1 cellular context compared by ENCODE assay signal in the genomic region with DNA sequence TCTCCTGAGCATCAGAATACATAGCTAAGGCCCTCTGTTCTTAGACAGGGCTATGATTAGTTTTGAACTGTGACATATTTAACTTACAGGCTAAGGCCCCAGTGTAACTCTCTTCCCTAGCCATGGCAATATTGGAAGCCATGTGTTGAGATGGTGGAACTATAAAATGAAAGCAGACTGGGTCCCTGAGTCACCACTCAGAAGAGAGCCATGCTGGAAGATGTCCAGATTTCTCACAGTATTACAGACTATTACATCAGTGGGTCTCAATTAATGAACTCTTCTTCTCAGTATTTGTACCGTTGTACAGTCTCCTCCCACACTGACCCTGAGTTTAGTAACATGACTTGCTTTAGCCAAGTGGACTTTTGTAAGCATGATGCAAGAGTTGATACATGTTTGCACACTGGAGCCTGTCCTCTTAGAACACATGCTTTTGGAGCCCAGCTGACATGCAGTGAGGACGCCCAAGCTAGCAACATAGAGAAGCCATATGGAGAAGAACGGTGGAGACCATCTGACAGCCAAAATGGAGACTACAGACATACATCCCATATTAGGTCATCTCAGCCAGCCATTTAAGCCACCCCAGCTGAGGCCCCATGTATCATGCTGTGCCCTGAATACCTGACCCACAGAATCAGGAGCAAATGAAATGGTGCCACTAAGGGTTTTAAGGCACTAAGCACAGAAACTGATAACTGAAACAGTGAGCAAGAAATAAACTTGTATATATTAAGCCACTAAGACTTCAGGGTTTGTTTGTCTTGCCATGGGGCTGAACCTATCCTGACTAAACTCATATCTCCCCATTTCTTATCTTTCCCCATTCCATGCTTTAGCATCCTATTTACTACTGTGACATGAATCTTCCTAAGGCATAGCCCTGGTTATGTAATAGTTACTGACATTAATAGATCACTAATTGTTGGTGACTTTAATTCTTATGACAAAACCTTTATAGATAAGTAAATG.
A peak's percentile ranks its signal among the peaks of the same experiment; 100 is the strongest.
TF ChIP-seq lines count a peak whose summit lies in the region.

No MANE protein-coding gene starts in this region.

TF ChIP-seq in HepG2, 621 proteins besides CTCF, POLR2A, EP300 and RAD21 (continued from another document and continues in another):
- TF ChIP-seq KMT2A (CRISPR knock-in tag; IDR thresholded peaks at IDR 0.05) (no peak), MBNL3 (CRISPR knock-in tag; conservative IDR thresholded peaks at IDR 0.05) (no peak), ZSCAN9 (CRISPR knock-in tag; IDR thresholded peaks at IDR 0.05; ENCODE audit: borderline replicate concordance) (peak; percentile 90), SRY (CRISPR knock-in tag; IDR thresholded peaks at IDR 0.05) (no peak), SIN3B (IDR thresholded peaks at IDR 0.05; ENCODE audit: low read length) (no peak), RXRB (CRISPR knock-in tag; IDR thresholded peaks at IDR 0.05; ENCODE audit: borderline replicate concordance) (peak; percentile 93), NCOA2 (CRISPR knock-in tag; IDR thresholded peaks at IDR 0.05) (peak; percentile 96), FOXO1 (CRISPR knock-in tag; IDR thresholded peaks at IDR 0.05) (peak; percentile 93), JARID2 (CRISPR knock-in tag; IDR thresholded peaks at IDR 0.05; ENCODE audit: insufficient replicate concordance) (no peak), ZNF383 (CRISPR knock-in tag; IDR thresholded peaks at IDR 0.05; ENCODE audit: borderline replicate concordance) (no peak), JDP2 (CRISPR knock-in tag; IDR thresholded peaks at IDR 0.05; ENCODE audit: borderline replicate concordance) (no peak), TOE1 (CRISPR knock-in tag; IDR thresholded peaks at IDR 0.05) (no peak), ATRX (CRISPR knock-in tag; IDR thresholded peaks at IDR 0.05; ENCODE audit: borderline replicate concordance) (no peak), STAT5B (CRISPR knock-in tag; IDR thresholded peaks at IDR 0.05) (0 out of 2 replicates have a peak, but pooled peaks have one; percentile 73), SETDB1 (CRISPR knock-in tag; IDR thresholded peaks at IDR 0.05; ENCODE audit: borderline replicate concordance) (no peak), ZNF737 (CRISPR knock-in tag; IDR thresholded peaks at IDR 0.05; ENCODE audit: borderline replicate concordance) (no peak), KDM3A (CRISPR knock-in tag; IDR thresholded peaks at IDR 0.05; ENCODE audit: low read depth) (peak; percentile 88), ZNF205 (CRISPR knock-in tag; IDR thresholded peaks at IDR 0.05) (peak; percentile 67; the same call in 1 of the 2 replicates), ZNF607 (CRISPR knock-in tag; IDR thresholded peaks at IDR 0.05; ENCODE audit: borderline replicate concordance) (peak; percentile 77; the same call in 1 of the 2 replicates), PAWR (CRISPR knock-in tag; IDR thresholded peaks at IDR 0.05; ENCODE audit: borderline replicate concordance) (no peak), KLF13 (CRISPR knock-in tag; IDR thresholded peaks at IDR 0.05) (no peak), ZKSCAN5 (CRISPR knock-in tag; IDR thresholded peaks at IDR 0.05) (no peak), TBX2 (CRISPR knock-in tag; IDR thresholded peaks at IDR 0.05; ENCODE audit: borderline replicate concordance) (peak; percentile 88), ZNF775 (CRISPR knock-in tag; IDR thresholded peaks at IDR 0.05; ENCODE audit: borderline replicate concordance) (no peak), TGIF2 (CRISPR knock-in tag; IDR thresholded peaks at IDR 0.05) (peak; percentile 94; the same call in 1 of the 2 replicates), FOXC1 (CRISPR knock-in tag; IDR thresholded peaks at IDR 0.05; ENCODE audit: borderline replicate concordance) (peak; percentile 55; the same call in 1 of the 2 replicates), ZNF264 (CRISPR knock-in tag; IDR thresholded peaks at IDR 0.05) (peak; percentile 94), ZNF326 (CRISPR knock-in tag; IDR thresholded peaks at IDR 0.05; ENCODE audit: borderline replicate concordance) (no peak), ZFP90 (CRISPR knock-in tag; IDR thresholded peaks at IDR 0.05; ENCODE audit: borderline replicate concordance) (no peak), SAP130 (CRISPR knock-in tag; IDR thresholded peaks at IDR 0.05; ENCODE audit: low read depth) (peak; percentile 89), ZNF12 (CRISPR knock-in tag; IDR thresholded peaks at IDR 0.05) (peak; percentile 97), ESRRA (CRISPR knock-in tag; IDR thresholded peaks at IDR 0.05; ENCODE audit: low read depth) (peak; percentile 71), ZNF274 (CRISPR knock-in tag; IDR thresholded peaks at IDR 0.05) (no peak), ZNF652 (CRISPR knock-in tag; IDR thresholded peaks at IDR 0.05; ENCODE audit: borderline replicate concordance, low read depth) (peak; percentile 56; the same call in 1 of the 2 replicates), SOX5 (CRISPR knock-in tag; IDR thresholded peaks at IDR 0.05; ENCODE audit: borderline replicate concordance) (peak; percentile 84)
- TF ChIP-seq, protein P1, sequence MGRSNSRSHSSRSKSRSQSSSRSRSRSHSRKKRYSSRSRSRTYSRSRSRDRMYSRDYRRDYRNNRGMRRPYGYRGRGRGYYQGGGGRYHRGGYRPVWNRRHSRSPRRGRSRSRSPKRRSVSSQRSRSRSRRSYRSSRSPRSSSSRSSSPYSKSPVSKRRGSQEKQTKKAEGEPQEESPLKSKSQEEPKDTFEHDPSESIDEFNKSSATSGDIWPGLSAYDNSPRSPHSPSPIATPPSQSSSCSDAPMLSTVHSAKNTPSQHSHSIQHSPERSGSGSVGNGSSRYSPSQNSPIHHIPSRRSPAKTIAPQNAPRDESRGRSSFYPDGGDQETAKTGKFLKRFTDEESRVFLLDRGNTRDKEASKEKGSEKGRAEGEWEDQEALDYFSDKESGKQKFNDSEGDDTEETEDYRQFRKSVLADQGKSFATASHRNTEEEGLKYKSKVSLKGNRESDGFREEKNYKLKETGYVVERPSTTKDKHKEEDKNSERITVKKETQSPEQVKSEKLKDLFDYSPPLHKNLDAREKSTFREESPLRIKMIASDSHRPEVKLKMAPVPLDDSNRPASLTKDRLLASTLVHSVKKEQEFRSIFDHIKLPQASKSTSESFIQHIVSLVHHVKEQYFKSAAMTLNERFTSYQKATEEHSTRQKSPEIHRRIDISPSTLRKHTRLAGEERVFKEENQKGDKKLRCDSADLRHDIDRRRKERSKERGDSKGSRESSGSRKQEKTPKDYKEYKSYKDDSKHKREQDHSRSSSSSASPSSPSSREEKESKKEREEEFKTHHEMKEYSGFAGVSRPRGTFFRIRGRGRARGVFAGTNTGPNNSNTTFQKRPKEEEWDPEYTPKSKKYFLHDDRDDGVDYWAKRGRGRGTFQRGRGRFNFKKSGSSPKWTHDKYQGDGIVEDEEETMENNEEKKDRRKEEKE (IDR thresholded peaks at IDR 0.05), result no peak
- TF ChIP-seq, protein P2, sequence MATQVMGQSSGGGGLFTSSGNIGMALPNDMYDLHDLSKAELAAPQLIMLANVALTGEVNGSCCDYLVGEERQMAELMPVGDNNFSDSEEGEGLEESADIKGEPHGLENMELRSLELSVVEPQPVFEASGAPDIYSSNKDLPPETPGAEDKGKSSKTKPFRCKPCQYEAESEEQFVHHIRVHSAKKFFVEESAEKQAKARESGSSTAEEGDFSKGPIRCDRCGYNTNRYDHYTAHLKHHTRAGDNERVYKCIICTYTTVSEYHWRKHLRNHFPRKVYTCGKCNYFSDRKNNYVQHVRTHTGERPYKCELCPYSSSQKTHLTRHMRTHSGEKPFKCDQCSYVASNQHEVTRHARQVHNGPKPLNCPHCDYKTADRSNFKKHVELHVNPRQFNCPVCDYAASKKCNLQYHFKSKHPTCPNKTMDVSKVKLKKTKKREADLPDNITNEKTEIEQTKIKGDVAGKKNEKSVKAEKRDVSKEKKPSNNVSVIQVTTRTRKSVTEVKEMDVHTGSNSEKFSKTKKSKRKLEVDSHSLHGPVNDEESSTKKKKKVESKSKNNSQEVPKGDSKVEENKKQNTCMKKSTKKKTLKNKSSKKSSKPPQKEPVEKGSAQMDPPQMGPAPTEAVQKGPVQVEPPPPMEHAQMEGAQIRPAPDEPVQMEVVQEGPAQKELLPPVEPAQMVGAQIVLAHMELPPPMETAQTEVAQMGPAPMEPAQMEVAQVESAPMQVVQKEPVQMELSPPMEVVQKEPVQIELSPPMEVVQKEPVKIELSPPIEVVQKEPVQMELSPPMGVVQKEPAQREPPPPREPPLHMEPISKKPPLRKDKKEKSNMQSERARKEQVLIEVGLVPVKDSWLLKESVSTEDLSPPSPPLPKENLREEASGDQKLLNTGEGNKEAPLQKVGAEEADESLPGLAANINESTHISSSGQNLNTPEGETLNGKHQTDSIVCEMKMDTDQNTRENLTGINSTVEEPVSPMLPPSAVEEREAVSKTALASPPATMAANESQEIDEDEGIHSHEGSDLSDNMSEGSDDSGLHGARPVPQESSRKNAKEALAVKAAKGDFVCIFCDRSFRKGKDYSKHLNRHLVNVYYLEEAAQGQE (IDR thresholded peaks at IDR 0.05; ENCODE audit: borderline replicate concordance in 1 of 2, low read depth in 1 of 2, low read length in 2 of 2), result no peak
- TF ChIP-seq, protein P3, sequence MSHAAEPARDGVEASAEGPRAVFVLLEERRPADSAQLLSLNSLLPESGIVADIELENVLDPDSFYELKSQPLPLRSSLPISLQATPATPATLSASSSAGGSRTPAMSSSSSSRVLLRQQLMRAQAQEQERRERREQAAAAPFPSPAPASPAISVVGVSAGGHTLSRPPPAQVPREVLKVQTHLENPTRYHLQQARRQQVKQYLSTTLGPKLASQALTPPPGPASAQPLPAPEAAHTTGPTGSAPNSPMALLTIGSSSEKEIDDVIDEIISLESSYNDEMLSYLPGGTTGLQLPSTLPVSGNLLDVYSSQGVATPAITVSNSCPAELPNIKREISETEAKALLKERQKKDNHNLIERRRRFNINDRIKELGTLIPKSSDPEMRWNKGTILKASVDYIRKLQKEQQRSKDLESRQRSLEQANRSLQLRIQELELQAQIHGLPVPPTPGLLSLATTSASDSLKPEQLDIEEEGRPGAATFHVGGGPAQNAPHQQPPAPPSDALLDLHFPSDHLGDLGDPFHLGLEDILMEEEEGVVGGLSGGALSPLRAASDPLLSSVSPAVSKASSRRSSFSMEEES (CRISPR knock-in tag; IDR thresholded peaks at IDR 0.05), result peak; percentile 96
- TF ChIP-seq, protein P4, sequence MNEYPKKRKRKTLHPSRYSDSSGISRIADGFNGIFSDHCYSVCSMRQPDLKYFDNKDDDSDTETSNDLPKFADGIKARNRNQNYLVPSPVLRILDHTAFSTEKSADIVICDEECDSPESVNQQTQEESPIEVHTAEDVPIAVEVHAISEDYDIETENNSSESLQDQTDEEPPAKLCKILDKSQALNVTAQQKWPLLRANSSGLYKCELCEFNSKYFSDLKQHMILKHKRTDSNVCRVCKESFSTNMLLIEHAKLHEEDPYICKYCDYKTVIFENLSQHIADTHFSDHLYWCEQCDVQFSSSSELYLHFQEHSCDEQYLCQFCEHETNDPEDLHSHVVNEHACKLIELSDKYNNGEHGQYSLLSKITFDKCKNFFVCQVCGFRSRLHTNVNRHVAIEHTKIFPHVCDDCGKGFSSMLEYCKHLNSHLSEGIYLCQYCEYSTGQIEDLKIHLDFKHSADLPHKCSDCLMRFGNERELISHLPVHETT (CRISPR knock-in tag; conservative IDR thresholded peaks at IDR 0.05), result peak; percentile 72
- TF ChIP-seq, protein P5, sequence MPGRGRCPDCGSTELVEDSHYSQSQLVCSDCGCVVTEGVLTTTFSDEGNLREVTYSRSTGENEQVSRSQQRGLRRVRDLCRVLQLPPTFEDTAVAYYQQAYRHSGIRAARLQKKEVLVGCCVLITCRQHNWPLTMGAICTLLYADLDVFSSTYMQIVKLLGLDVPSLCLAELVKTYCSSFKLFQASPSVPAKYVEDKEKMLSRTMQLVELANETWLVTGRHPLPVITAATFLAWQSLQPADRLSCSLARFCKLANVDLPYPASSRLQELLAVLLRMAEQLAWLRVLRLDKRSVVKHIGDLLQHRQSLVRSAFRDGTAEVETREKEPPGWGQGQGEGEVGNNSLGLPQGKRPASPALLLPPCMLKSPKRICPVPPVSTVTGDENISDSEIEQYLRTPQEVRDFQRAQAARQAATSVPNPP (CRISPR knock-in tag; IDR thresholded peaks at IDR 0.05), result no peak
- TF ChIP-seq, protein P6, sequence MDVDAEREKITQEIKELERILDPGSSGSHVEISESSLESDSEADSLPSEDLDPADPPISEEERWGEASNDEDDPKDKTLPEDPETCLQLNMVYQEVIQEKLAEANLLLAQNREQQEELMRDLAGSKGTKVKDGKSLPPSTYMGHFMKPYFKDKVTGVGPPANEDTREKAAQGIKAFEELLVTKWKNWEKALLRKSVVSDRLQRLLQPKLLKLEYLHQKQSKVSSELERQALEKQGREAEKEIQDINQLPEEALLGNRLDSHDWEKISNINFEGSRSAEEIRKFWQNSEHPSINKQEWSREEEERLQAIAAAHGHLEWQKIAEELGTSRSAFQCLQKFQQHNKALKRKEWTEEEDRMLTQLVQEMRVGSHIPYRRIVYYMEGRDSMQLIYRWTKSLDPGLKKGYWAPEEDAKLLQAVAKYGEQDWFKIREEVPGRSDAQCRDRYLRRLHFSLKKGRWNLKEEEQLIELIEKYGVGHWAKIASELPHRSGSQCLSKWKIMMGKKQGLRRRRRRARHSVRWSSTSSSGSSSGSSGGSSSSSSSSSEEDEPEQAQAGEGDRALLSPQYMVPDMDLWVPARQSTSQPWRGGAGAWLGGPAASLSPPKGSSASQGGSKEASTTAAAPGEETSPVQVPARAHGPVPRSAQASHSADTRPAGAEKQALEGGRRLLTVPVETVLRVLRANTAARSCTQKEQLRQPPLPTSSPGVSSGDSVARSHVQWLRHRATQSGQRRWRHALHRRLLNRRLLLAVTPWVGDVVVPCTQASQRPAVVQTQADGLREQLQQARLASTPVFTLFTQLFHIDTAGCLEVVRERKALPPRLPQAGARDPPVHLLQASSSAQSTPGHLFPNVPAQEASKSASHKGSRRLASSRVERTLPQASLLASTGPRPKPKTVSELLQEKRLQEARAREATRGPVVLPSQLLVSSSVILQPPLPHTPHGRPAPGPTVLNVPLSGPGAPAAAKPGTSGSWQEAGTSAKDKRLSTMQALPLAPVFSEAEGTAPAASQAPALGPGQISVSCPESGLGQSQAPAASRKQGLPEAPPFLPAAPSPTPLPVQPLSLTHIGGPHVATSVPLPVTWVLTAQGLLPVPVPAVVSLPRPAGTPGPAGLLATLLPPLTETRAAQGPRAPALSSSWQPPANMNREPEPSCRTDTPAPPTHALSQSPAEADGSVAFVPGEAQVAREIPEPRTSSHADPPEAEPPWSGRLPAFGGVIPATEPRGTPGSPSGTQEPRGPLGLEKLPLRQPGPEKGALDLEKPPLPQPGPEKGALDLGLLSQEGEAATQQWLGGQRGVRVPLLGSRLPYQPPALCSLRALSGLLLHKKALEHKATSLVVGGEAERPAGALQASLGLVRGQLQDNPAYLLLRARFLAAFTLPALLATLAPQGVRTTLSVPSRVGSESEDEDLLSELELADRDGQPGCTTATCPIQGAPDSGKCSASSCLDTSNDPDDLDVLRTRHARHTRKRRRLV (CRISPR knock-in tag; IDR thresholded peaks at IDR 0.05), result no peak
- TF ChIP-seq, protein P7, sequence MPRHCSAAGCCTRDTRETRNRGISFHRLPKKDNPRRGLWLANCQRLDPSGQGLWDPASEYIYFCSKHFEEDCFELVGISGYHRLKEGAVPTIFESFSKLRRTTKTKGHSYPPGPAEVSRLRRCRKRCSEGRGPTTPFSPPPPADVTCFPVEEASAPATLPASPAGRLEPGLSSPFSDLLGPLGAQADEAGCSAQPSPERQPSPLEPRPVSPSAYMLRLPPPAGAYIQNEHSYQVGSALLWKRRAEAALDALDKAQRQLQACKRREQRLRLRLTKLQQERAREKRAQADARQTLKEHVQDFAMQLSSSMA (CRISPR knock-in tag; IDR thresholded peaks at IDR 0.05), result no peak
- TF ChIP-seq, protein P8, sequence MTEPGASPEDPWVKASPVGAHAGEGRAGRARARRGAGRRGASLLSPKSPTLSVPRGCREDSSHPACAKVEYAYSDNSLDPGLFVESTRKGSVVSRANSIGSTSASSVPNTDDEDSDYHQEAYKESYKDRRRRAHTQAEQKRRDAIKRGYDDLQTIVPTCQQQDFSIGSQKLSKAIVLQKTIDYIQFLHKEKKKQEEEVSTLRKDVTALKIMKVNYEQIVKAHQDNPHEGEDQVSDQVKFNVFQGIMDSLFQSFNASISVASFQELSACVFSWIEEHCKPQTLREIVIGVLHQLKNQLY (CRISPR knock-in tag; IDR thresholded peaks at IDR 0.05), result peak; percentile 83
